In genomic region chr15:35115155-35115725, GRCh38 we compare ENCODE assay signal across 1 cellular context.
TF ChIP-seq lines count a peak whose summit lies in the region.

No MANE protein-coding gene starts in this region.

TF ChIP-seq in liver, 16 proteins besides CTCF, POLR2A, EP300 and RAD21 (continued from another document):
- TF ChIP-seq RXRA (IDR thresholded peaks at IDR 0.05), result peak; percentile 72 to 81
- peak; percentile 52 for TF ChIP-seq NR2F2 (IDR thresholded peaks at IDR 0.05)
- TF ChIP-seq HNF4A (conservative IDR thresholded peaks at IDR 0.05), result peak; percentile 75
- peak; percentile 73 for TF ChIP-seq SP1 (IDR thresholded peaks at IDR 0.05)
- TF ChIP-seq ATF3 (IDR thresholded peaks at IDR 0.05), result no peak
- TF ChIP-seq MAX (IDR thresholded peaks at IDR 0.05), result no peak
